Comparison of ENCODE assay signal across 7 cellular contexts in genomic region chr16:31141071-31141469, GRCh38. TPM values are rescaled to one million over a fixed set of nuclear protein-coding genes. Genes with fewer than 3 reads are reported as not detected.
DNase-seq lines count a peak whose midpoint lies in the region; ATAC-seq, FAIRE-seq and TF ChIP-seq lines count a peak whose summit lies in the region.
"Not testable (repeated sequence)": the region's sequence is repeated elsewhere in the genome, so short reads cannot be mapped to it uniquely, and the experiment has no call there.
"Had no signal": no experiment of that assay in that cellular context is flagged by ENCODE, and none has a peak within 500 bp of the region (broad histone marks: within the 10 kb centered on the region; RNA-seq: fewer than 3 reads in every experiment).

No MANE protein-coding gene starts in this region.

- H3K4me3 ChIP-seq in CD8-positive, alpha-beta memory T cell (ENCODE audit: low read length); PC-3 (ENCODE audit: low read length); mammary epithelial cell (replicated peaks in 1 of 3; ENCODE audit: insufficient read depth in 1 of 3, low read depth in 2 of 3, low read length in 3 of 3); transverse colon: not testable (repeated sequence)
- peak overlapping the region in 1 of 3 experiments; percentile 64 for H3K4me3 ChIP-seq in keratinocyte (ENCODE audit: control insufficient read depth in 2 of 3, extremely low read depth in 1 of 3, insufficient read depth in 2 of 3, low read depth in 1 of 3, low read length in 3 of 3)
- peak overlapping the region in 1 of 4 donors; percentile 21 for H3K4me3 ChIP-seq in pancreas

- not testable (repeated sequence) for H3K9me3 ChIP-seq in CD8-positive, alpha-beta memory T cell (ENCODE audit: low read length); PC-3 (ENCODE audit: low read length); mammary epithelial cell (replicated peaks; ENCODE audit: insufficient read depth, low read length); keratinocyte (ENCODE audit: control insufficient read depth, low read depth, low read length); pancreas; transverse colon

- not testable (repeated sequence) for TF ChIP-seq POLR2A in transverse colon (IDR thresholded peaks at IDR 0.05)

- H3K9me2 ChIP-seq in PC-3 (replicated peaks; ENCODE audit: low read length) = not testable (repeated sequence)

- not testable (repeated sequence) for DNase-seq in CD8-positive, alpha-beta memory T cell; PC-3; mammary epithelial cell; keratinocyte (ENCODE audit: low read depth, low spot score); pancreas; transverse colon

- not testable (repeated sequence) for H3K79me2 ChIP-seq in PC-3 (ENCODE audit: low read length); mammary epithelial cell (ENCODE audit: insufficient read depth, low read length); keratinocyte (ENCODE audit: control insufficient read depth, insufficient read depth, low read length)

- intact Hi-C loops in PC-3 (cut with micrococcal nuclease) = loop anchor here (5.0 to 10.0 kb wide), 2 partner anchors 116 to 301 kb away; partner anchors contain the start of gene ZNF843
- intact Hi-C loops in mammary epithelial cell (cut with micrococcal nuclease) = loop anchor here (5.0 kb wide), 3 partner anchors 89 to 301 kb away; partner anchors contain the start of gene ZNF843
- intact Hi-C loops in pancreas (cut with DNase I) = loop anchor here in 1 of 3 donors (10.0 kb wide), 1 partner anchor 304 kb away; the partner anchor contains the start of gene ZNF843
- intact Hi-C loops in transverse colon (cut with DNase I; ENCODE audit: low total_unique reads) = loop anchor here (5.0 kb wide), 1 partner anchor 154 kb away; the partner anchor contains the start of gene HSD3B7

- H3K27me3 Mint-ChIP-seq in CD8-positive, alpha-beta memory T cell = not testable (repeated sequence)

- dilution Hi-C loops in mammary epithelial cell (cut with HindIII; ENCODE audit: low sequenced_read_pairs) = loop anchor here (10.0 kb wide), 1 partner anchor 106 kb away; the partner anchor contains the start of gene STX4
- dilution Hi-C loops in keratinocyte (cut with MboI; ENCODE audit: extremely low pct_ligation_motif_present, low sequenced_read_pairs) = not testable (repeated sequence)

- not testable (repeated sequence) for H3K27me3 ChIP-seq in CD8-positive, alpha-beta memory T cell (ENCODE audit: insufficient read depth, low read length, poor library complexity, severe bottlenecking); PC-3 (ENCODE audit: low read length); mammary epithelial cell (ENCODE audit: insufficient read depth, low read length); keratinocyte (ENCODE audit: control insufficient read depth, extremely low read depth, insufficient read depth, low read length); pancreas; transverse colon

- H3K36me3 ChIP-seq in CD8-positive, alpha-beta memory T cell (ENCODE audit: insufficient read depth, low read length); PC-3 (ENCODE audit: low read depth, low read length); mammary epithelial cell (ENCODE audit: insufficient read depth, low read length); keratinocyte (ENCODE audit: control insufficient read depth in 2 of 2, extremely low read depth in 1 of 2, insufficient read depth in 2 of 2, low read length in 2 of 2); pancreas; transverse colon: not testable (repeated sequence)

- H4K20me1 ChIP-seq in PC-3 (ENCODE audit: low read length); mammary epithelial cell (ENCODE audit: insufficient read depth, low read length); keratinocyte (ENCODE audit: control insufficient read depth, extremely low read depth, insufficient read depth, low read length): not testable (repeated sequence)

- peaks cover 5 to 14% (median 6%) of the 10 kb centered on the region in 3 donors for H3K4me1 Mint-ChIP-seq in CD8-positive, alpha-beta memory T cell

- not testable (repeated sequence) for ATAC-seq in PC-3, pancreas

- POLR2A ChIA-PET in CD8-positive, alpha-beta memory T cell (lab: Charles Lee) = interaction anchor here (2.3 to 3.1 kb wide), 2 partner anchors 23 to 61 kb away, joined by 9 to 59 read pairs; partner anchors contain the start of genes KAT8 and PYCARD
- POLR2A ChIA-PET in PC-3 (lab: Charles Lee; ENCODE audit: unreplicated experiment) = not testable (repeated sequence)

- not testable (repeated sequence) for TF ChIP-seq CTCF in PC-3 (conservative IDR thresholded peaks at IDR 0.05; ENCODE audit: low read depth, low read length); mammary epithelial cell (conservative IDR thresholded peaks at IDR 0.05 in 1 of 2, IDR thresholded peaks at IDR 0.05 in 1 of 2; ENCODE audit: extremely low read depth in 1 of 2, insufficient read depth in 1 of 2, low read depth in 1 of 2, low read length in 2 of 2); keratinocyte (optimal IDR thresholded peaks at IDR 0.05 in 1 of 3, IDR thresholded peaks at IDR 0.05 in 1 of 3, conservative IDR thresholded peaks at IDR 0.05 in 1 of 3; ENCODE audit: extremely low read depth in 1 of 3, insufficient read depth in 2 of 3, low read length in 3 of 3); pancreas (IDR thresholded peaks at IDR 0.05); transverse colon (IDR thresholded peaks at IDR 0.05)

- H3K9me3 Mint-ChIP-seq in CD8-positive, alpha-beta memory T cell = not testable (repeated sequence)

- in situ Hi-C loops in mammary epithelial cell (cut with MboI; ENCODE audit: low sequenced_read_pairs in 2 of 2) = loop anchor here in 1 of 2 donors (25.0 kb wide), 1 partner anchor 154 kb away; the partner anchor contains the start of gene HSD3B7
- in situ Hi-C loops in transverse colon (cut with MboI; ENCODE audit: low pct_ligation_motif_present in 1 of 4, low pct_unique_long_range_greater_than_20kb in 1 of 4, low sequenced_read_pairs in 3 of 4) = not testable (repeated sequence)

- CTCF ChIA-PET in CD8-positive, alpha-beta memory T cell (lab: Charles Lee) = interaction anchor here (1.9 to 3.5 kb wide), 3 partner anchors 23 to 318 kb away, joined by 10 to 34 read pairs (median 18); partner anchors contain the start of genes ARMC5 and KAT8
- CTCF ChIA-PET in PC-3 (lab: Charles Lee); mammary epithelial cell (lab: Charles Lee; ENCODE audit: low non-redundant PET): not testable (repeated sequence)

- peak overlapping the region; percentile 76 for H3K4me2 ChIP-seq in PC-3 (ENCODE audit: low read length)
- H3K4me2 ChIP-seq in mammary epithelial cell (ENCODE audit: insufficient read depth, low read depth, low read length) = peak overlapping the region; percentile 69
- H3K4me2 ChIP-seq in keratinocyte (ENCODE audit: control insufficient read depth, extremely low read depth, insufficient read depth, low read depth, low read length) = peak overlapping the region; percentile 90

- not testable (repeated sequence) for H3K4me3 Mint-ChIP-seq in CD8-positive, alpha-beta memory T cell

- not testable (repeated sequence) for H3K36me3 Mint-ChIP-seq in CD8-positive, alpha-beta memory T cell

- peaks cover 19% of the 10 kb centered on the region for H3K4me1 ChIP-seq in CD8-positive, alpha-beta memory T cell (ENCODE audit: insufficient read depth, low read length)
- H3K4me1 ChIP-seq in PC-3 (ENCODE audit: insufficient read depth, low read length) (peaks cover 21% of the 10 kb centered on the region), mammary epithelial cell (ENCODE audit: insufficient read depth, low read length) (peaks cover 40% of the 10 kb centered on the region), keratinocyte (ENCODE audit: control insufficient read depth, extremely low read depth, insufficient read depth, low read length) (peaks cover 35% of the 10 kb centered on the region), pancreas (peaks cover 18 to 32% (median 24%) of the 10 kb centered on the region in 3 donors), transverse colon (peaks cover 9 to 48% (median 30%) of the 10 kb centered on the region in 4 donors)

- FAIRE-seq in keratinocyte (lab: Jason Lieb, UNC); pancreas (lab: Jason Lieb, UNC): not testable (repeated sequence)

- BruUV-seq in PC-3 (replicated peaks; lab: Mats Ljungman, UMichigan); mammary epithelial cell (replicated peaks; lab: Mats Ljungman, UMichigan): not testable (repeated sequence)

- WGBS in mammary epithelial cell (ENCODE audit: low coverage, missing lambda C conversion rate) = 94% methylated on average over 6 of the region's 9 CpGs
- WGBS in pancreas, 2 donors = 90 to 91% methylated on average over 9 of the region's 9 CpGs
- 93 to 96% methylated on average over 4 to 9 of the region's 9 CpGs for WGBS in transverse colon (ENCODE audit: low coverage in 1 of 2), 2 donors

- not testable (repeated sequence) for H3K9ac ChIP-seq in PC-3 (ENCODE audit: low read length)
- H3K9ac ChIP-seq in mammary epithelial cell (ENCODE audit: insufficient read depth, low read length) = peak overlapping the region; percentile 59
- H3K9ac ChIP-seq in keratinocyte (ENCODE audit: control insufficient read depth, extremely low read depth, insufficient read depth, low read length) = peak overlapping the region; percentile 69

- not testable (repeated sequence) for H3K9me1 ChIP-seq in keratinocyte (ENCODE audit: control insufficient read depth, extremely low read depth, insufficient read depth, low read length)

- not testable (repeated sequence) for H3F3A ChIP-seq in PC-3 (ENCODE audit: low read length, unreplicated experiment)

- H3K27ac Mint-ChIP-seq in CD8-positive, alpha-beta memory T cell = peak overlapping the region in 1 of 8 donors; percentile 14

- not testable (repeated sequence) for TF ChIP-seq EP300 in transverse colon (IDR thresholded peaks at IDR 0.05; ENCODE audit: low read depth)

- peak overlapping the region; percentile 61 for H3K27ac ChIP-seq in CD8-positive, alpha-beta memory T cell (ENCODE audit: low read depth, low read length)
- peak overlapping the region; percentile 70; the same call in 1 of the 2 replicates for H3K27ac ChIP-seq in PC-3 (ENCODE audit: low read length)
- peak overlapping the region; percentile 55 for H3K27ac ChIP-seq in mammary epithelial cell (ENCODE audit: insufficient read depth, low read depth, low read length)
- peak overlapping the region; percentile 85 for H3K27ac ChIP-seq in keratinocyte (ENCODE audit: control insufficient read depth, insufficient read depth, low read length)
- H3K27ac ChIP-seq in pancreas = peak overlapping the region; percentile 56 to 91 (median 78)
- peak overlapping the region; percentile 81 to 90 (median 88) for H3K27ac ChIP-seq in transverse colon

- H2AFZ ChIP-seq in PC-3 (ENCODE audit: low read length); keratinocyte (ENCODE audit: control insufficient read depth, low read length): not testable (repeated sequence)
- peak overlapping the region; percentile 78 for H2AFZ ChIP-seq in mammary epithelial cell (ENCODE audit: low read depth, low read length)

RNA-seq across cellular contexts. Expression of gene PRSS8, which starts 5.5 kb away (rescaled TPM):
- total RNA-seq in CD8-positive, alpha-beta memory T cell = not detected
- not detected for polyA plus RNA-seq in CD8-positive, alpha-beta memory T cell
- total RNA-seq in PC-3 (2014; rRNA removed) (18.0 and 23.4 TPM in 2 replicates), mammary epithelial cell (10 to 100 TPM; 43.7 to 69.4 TPM), pancreas (10 to 100 TPM; 32.5 to 89.3 (median 53.8) TPM), transverse colon (100 to 1,000 TPM; 101 to 510 (median 372) TPM)
- polyA plus RNA-seq in mammary epithelial cell (66.3 TPM), keratinocyte (31.2 to 65.3 TPM (median 46.4 TPM) in 3 replicates), pancreas (10 to 100 TPM; 69.8 to 70.6 TPM)
- polyA minus RNA-seq in mammary epithelial cell (52.7 TPM), keratinocyte (41.0 to 94.3 TPM (median 74.2 TPM) in 3 replicates)
- 98.4 TPM for polyA plus RNA-seq in keratinocyte (2011; ENCODE audit: low read depth)
- 29.2 and 43.2 TPM in 2 replicates for polyA plus RNA-seq in keratinocyte (2011; cell fraction: cytosol; rRNA removed)
- 130 and 172 TPM in 2 replicates for polyA plus RNA-seq in keratinocyte (2011; cell fraction: nucleus; rRNA removed)
- 48.9 and 381 TPM in 2 replicates for polyA plus RNA-seq in keratinocyte (2012; ENCODE audit: low replicate concordance)
- polyA minus RNA-seq in keratinocyte (2011; cell fraction: cytosol; rRNA and poly(A)+ RNA removed) = 89.6 TPM
- 113 and 118 TPM in 2 replicates for polyA minus RNA-seq in keratinocyte (2011; cell fraction: nucleus; rRNA and poly(A)+ RNA removed)
- total RNA-seq: temporal lobe had no signal

RNA-seq across cellular contexts. Expression of gene PRSS36, which starts 8.8 kb away (rescaled TPM):
- total RNA-seq in CD8-positive, alpha-beta memory T cell = under 1 TPM; 0.44 to 0.61 TPM
- 3.1 TPM for polyA plus RNA-seq in CD8-positive, alpha-beta memory T cell
- total RNA-seq in PC-3 (2014; rRNA removed) (0.51 TPM in 1 of 2 replicates, not detected in the other), mammary epithelial cell (under 1 TPM; under 0.01 to 0.35 TPM), pancreas (1 to 10 TPM in 2 of 6 donors, under 1 TPM in 4; 0.14 to 3.1 (median 0.79) TPM), transverse colon (10 to 100 TPM in 1 of 4 donors, 1 to 10 TPM in 2, not detected in 1; 8.1 to 42.3 (median 9.8) TPM)
- polyA plus RNA-seq in mammary epithelial cell (0.54 TPM), keratinocyte (0.08 to 0.95 TPM (median 0.43 TPM) in 3 replicates), pancreas (1 to 10 TPM; 1.9 to 2.7 TPM)
- polyA minus RNA-seq in mammary epithelial cell (not detected), keratinocyte (0.26 TPM in 1 of 3 replicates, not detected in the others)
- not detected for polyA plus RNA-seq in keratinocyte (2011; ENCODE audit: low read depth)
- 0.21 and 0.42 TPM in 2 replicates for polyA plus RNA-seq in keratinocyte (2011; cell fraction: cytosol; rRNA removed)
- polyA plus RNA-seq in keratinocyte (2011; cell fraction: nucleus; rRNA removed) = 0.28 and 0.39 TPM in 2 replicates
- polyA plus RNA-seq in keratinocyte (2012; ENCODE audit: low replicate concordance) = 0.31 and 3.0 TPM in 2 replicates
- polyA minus RNA-seq in keratinocyte (2011; cell fraction: cytosol; rRNA and poly(A)+ RNA removed) = 3.5 TPM
- polyA minus RNA-seq in keratinocyte (2011; cell fraction: nucleus; rRNA and poly(A)+ RNA removed) = not detected in 2 replicates

RNA-seq across cellular contexts. Expression of gene KAT8, which starts 23.6 kb away (rescaled TPM):
- 10 to 100 TPM; 56.1 to 58.6 TPM for total RNA-seq in CD8-positive, alpha-beta memory T cell
- polyA plus RNA-seq in CD8-positive, alpha-beta memory T cell = 67.3 TPM
- total RNA-seq in PC-3 (2014; rRNA removed) = 25.3 and 35.1 TPM in 2 replicates
- 10 to 100 TPM; 22.7 to 34.0 TPM for total RNA-seq in mammary epithelial cell
- 23.1 TPM for polyA plus RNA-seq in mammary epithelial cell
- 17.5 TPM for polyA minus RNA-seq in mammary epithelial cell
- polyA plus RNA-seq in keratinocyte = 25.9 to 26.4 TPM (median 26.1 TPM) in 3 replicates
- polyA plus RNA-seq in keratinocyte (2011; ENCODE audit: low read depth) = 21.1 TPM
- 16.3 and 17.4 TPM in 2 replicates for polyA plus RNA-seq in keratinocyte (2011; cell fraction: cytosol; rRNA removed)
- 40.6 and 41.8 TPM in 2 replicates for polyA plus RNA-seq in keratinocyte (2011; cell fraction: nucleus; rRNA removed)
- polyA plus RNA-seq in keratinocyte (2012; ENCODE audit: low replicate concordance) = 20.1 and 28.2 TPM in 2 replicates
- 13.0 to 20.1 TPM (median 15.9 TPM) in 3 replicates for polyA minus RNA-seq in keratinocyte
- polyA minus RNA-seq in keratinocyte (2011; cell fraction: cytosol; rRNA and poly(A)+ RNA removed) = 17.3 TPM
- 9.5 and 13.0 TPM in 2 replicates for polyA minus RNA-seq in keratinocyte (2011; cell fraction: nucleus; rRNA and poly(A)+ RNA removed)
- total RNA-seq in pancreas = 10 to 100 TPM; 31.5 to 40.7 (median 37.6) TPM
- polyA plus RNA-seq in pancreas = 10 to 100 TPM; 56.0 to 71.7 TPM
- total RNA-seq in transverse colon = 10 to 100 TPM; 61.0 to 93.5 (median 62.1) TPM

RNA-seq across cellular contexts. Expression of gene BCKDK, which starts 32.9 kb away (rescaled TPM):
- 10 to 100 TPM; 40.0 to 42.5 TPM for total RNA-seq in CD8-positive, alpha-beta memory T cell
- 29.4 TPM for polyA plus RNA-seq in CD8-positive, alpha-beta memory T cell
- 47.7 and 69.1 TPM in 2 replicates for total RNA-seq in PC-3 (2014; rRNA removed)
- 10 to 100 TPM; 26.3 to 47.8 TPM for total RNA-seq in mammary epithelial cell
- polyA plus RNA-seq in mammary epithelial cell = 52.1 TPM
- 48.5 TPM for polyA minus RNA-seq in mammary epithelial cell
- 17.2 to 35.7 TPM (median 19.9 TPM) in 3 replicates for polyA plus RNA-seq in keratinocyte
- 6.6 TPM for polyA plus RNA-seq in keratinocyte (2011; ENCODE audit: low read depth)
- polyA plus RNA-seq in keratinocyte (2011; cell fraction: cytosol; rRNA removed) = 20.0 and 36.7 TPM in 2 replicates
- 16.4 and 20.7 TPM in 2 replicates for polyA plus RNA-seq in keratinocyte (2011; cell fraction: nucleus; rRNA removed)
- polyA plus RNA-seq in keratinocyte (2012; ENCODE audit: low replicate concordance) = 30.4 and 38.5 TPM in 2 replicates
- 15.3 to 56.4 TPM (median 16.2 TPM) in 3 replicates for polyA minus RNA-seq in keratinocyte
- polyA minus RNA-seq in keratinocyte (2011; cell fraction: cytosol; rRNA and poly(A)+ RNA removed) = 32.4 TPM
- 7.4 and 9.0 TPM in 2 replicates for polyA minus RNA-seq in keratinocyte (2011; cell fraction: nucleus; rRNA and poly(A)+ RNA removed)
- total RNA-seq in pancreas = 10 to 100 TPM; 25.7 to 64.2 (median 37.0) TPM
- 10 to 100 TPM; 27.4 to 30.7 TPM for polyA plus RNA-seq in pancreas
- total RNA-seq in transverse colon = 10 to 100 TPM; 46.8 to 56.5 (median 51.3) TPM

RNA-seq across cellular contexts. Expression of gene FUS, which starts 38.9 kb away (rescaled TPM):
- 100 to 1,000 TPM; 621 to 671 TPM for total RNA-seq in CD8-positive, alpha-beta memory T cell
- polyA plus RNA-seq in CD8-positive, alpha-beta memory T cell = 163 TPM
- total RNA-seq in PC-3 (2014; rRNA removed) (43.0 and 90.7 TPM in 2 replicates), mammary epithelial cell (100 to 1,000 TPM in 1 of 2 donors, 10 to 100 TPM in 1; 19.5 to 404 TPM), pancreas (100 to 1,000 TPM in 3 of 6 donors, 10 to 100 TPM in 3; 69.4 to 134 (median 89.7) TPM), transverse colon (100 to 1,000 TPM in 1 of 4 donors, 10 to 100 TPM in 3; 43.6 to 116 (median 59.0) TPM)
- polyA plus RNA-seq in mammary epithelial cell (220 TPM), keratinocyte (88.0 to 210 TPM (median 199 TPM) in 3 replicates), pancreas (100 to 1,000 TPM; 243 to 379 TPM)
- polyA minus RNA-seq in mammary epithelial cell (162 TPM), keratinocyte (44.0 to 226 TPM (median 102 TPM) in 3 replicates)
- 138 TPM for polyA plus RNA-seq in keratinocyte (2011; ENCODE audit: low read depth)
- polyA plus RNA-seq in keratinocyte (2011; cell fraction: cytosol; rRNA removed) = 50.2 and 69.9 TPM in 2 replicates
- polyA plus RNA-seq in keratinocyte (2011; cell fraction: nucleus; rRNA removed) = 170 and 201 TPM in 2 replicates
- 196 and 474 TPM in 2 replicates for polyA plus RNA-seq in keratinocyte (2012; ENCODE audit: low replicate concordance)
- polyA minus RNA-seq in keratinocyte (2011; cell fraction: cytosol; rRNA and poly(A)+ RNA removed) = 112 TPM
- 53.8 and 89.2 TPM in 2 replicates for polyA minus RNA-seq in keratinocyte (2011; cell fraction: nucleus; rRNA and poly(A)+ RNA removed)

Comparison
In these comparisons a context has a peak if more than half of its experiments do, and no peak if none do; other contexts are left out.
1. RNA of gene PRSS8, which starts 5.5 kb away (total RNA-seq): 101 to 510 TPM in transverse colon, 43.7 to 69.4 TPM in mammary epithelial cell, 32.5 to 89.3 TPM in pancreas and 18.0 to 23.4 TPM in PC-3; not detected in CD8-positive, alpha-beta memory T cell; every median in the first group is over 10 times any median in the second.
2. Peak in every context shown above with its lines, with median percentiles within 50 percentile points of each other: H3K27ac ChIP-seq and H3K4me2 ChIP-seq.